In the genomic region with DNA sequence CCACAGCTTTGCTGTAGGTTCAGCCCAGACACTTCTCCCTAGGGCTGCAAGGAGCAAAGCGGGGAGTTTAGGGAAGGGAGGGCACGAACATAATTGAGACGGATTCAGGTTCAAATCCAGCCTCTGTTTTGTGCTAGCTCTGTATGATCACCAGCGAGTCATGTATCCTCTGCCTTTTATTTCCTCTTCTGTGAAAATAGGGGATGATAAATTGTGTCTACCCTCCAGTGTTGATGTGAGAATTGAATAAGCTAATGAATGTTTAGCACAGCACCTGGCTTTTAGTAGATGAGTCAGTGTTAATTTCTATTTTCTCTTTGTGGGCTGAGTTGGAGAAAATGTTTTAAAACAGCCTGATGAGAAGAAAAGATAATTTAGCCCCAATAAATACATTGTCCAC, we compare ENCODE assay signal across 29 cellular contexts. TPM values are rescaled to one million over a fixed set of nuclear protein-coding genes. Genes with fewer than 3 reads are reported as not detected.
"Had no signal": no experiment of that assay in that cellular context is flagged by ENCODE, and none has a peak within 500 bp of the region (broad histone marks: within the 10 kb centered on the region; RNA-seq: fewer than 3 reads in every experiment).

No MANE protein-coding gene starts in this region.

- H3K9me3 Mint-ChIP-seq: activated B cell treated with CpG ODN at 0.5 μM for 24 hours; activated naive CD4-positive, alpha-beta T cell treated with anti-CD3 and anti-CD28 coated beads, Interleukin-2, amount 10 ng/mL, durations not matched to agents 7 days and 5 days; activated naive CD8-positive, alpha-beta T cell treated with anti-CD3 and anti-CD28 coated beads for 36 hours; T-cell had no signal

- H3K4me3 Mint-ChIP-seq: activated B cell treated with CpG ODN at 0.5 μM for 24 hours; activated naive CD4-positive, alpha-beta T cell treated with anti-CD3 and anti-CD28 coated beads, Interleukin-2, amount 10 ng/mL, durations not matched to agents 7 days and 5 days; activated naive CD8-positive, alpha-beta T cell treated with anti-CD3 and anti-CD28 coated beads for 36 hours; T-cell had no signal

- H3K36me3 Mint-ChIP-seq: activated naive CD8-positive, alpha-beta T cell treated with anti-CD3 and anti-CD28 coated beads for 36 hours had no signal

- H3K27ac Mint-ChIP-seq: activated B cell treated with CpG ODN at 0.5 μM for 24 hours; activated naive CD4-positive, alpha-beta T cell treated with anti-CD3 and anti-CD28 coated beads, Interleukin-2, amount 10 ng/mL, durations not matched to agents 7 days and 5 days; activated naive CD8-positive, alpha-beta T cell treated with anti-CD3 and anti-CD28 coated beads for 36 hours; T-cell had no signal

- H3K27ac ChIP-seq: KMS-11 had no signal

- ATAC-seq: HepG2, PC-3, T-cell had no signal

- H3K4me1 Mint-ChIP-seq: activated B cell treated with CpG ODN at 0.5 μM for 24 hours had no signal

- H3K27me3 ChIP-seq: MG63 had no signal

- H3K27me3 Mint-ChIP-seq: activated B cell treated with CpG ODN at 0.5 μM for 24 hours; activated naive CD4-positive, alpha-beta T cell treated with anti-CD3 and anti-CD28 coated beads, Interleukin-2, amount 10 ng/mL, durations not matched to agents 7 days and 5 days; activated naive CD8-positive, alpha-beta T cell treated with anti-CD3 and anti-CD28 coated beads for 36 hours; T-cell had no signal

- DNase-seq: activated B cell treated with CpG ODN at 0.5 μM for 24 hours; activated CD4-positive, alpha-beta T cell treated with anti-CD3 and anti-CD28 coated beads for 4 hours; activated CD4-positive, alpha-beta T cell treated with anti-CD3 and anti-CD28 coated beads, Interleukin-2, amount 50 U/mL, for 4 hours; activated effector memory CD4-positive, alpha-beta T cell treated with anti-CD3 and anti-CD28 coated beads, Interleukin-2, amount 50 U/mL, for 16 hours; activated naive CD4-positive, alpha-beta T cell treated with anti-CD3 and anti-CD28 coated beads, Interleukin-2, amount 10 ng/mL, durations not matched to agents 7 days and 5 days; activated naive CD8-positive, alpha-beta T cell treated with anti-CD3 and anti-CD28 coated beads for 36 hours; cerebellar nuclear complex; MG63; MV-4-11; NCI-H1092 treated with DMSO at 0.1 percent for 48 hours; NCI-H1417 treated with DMSO at 0.1 percent for 48 hours; NCI-H1694; NCI-H2029; NCI-H2107; NCI-H2171 treated with DMSO at 0.1 percent for 48 hours; NCI-H226; NCI-H526; NCI-H82; PC-3; SHP77 treated with DMSO at 0.1 percent for 48 hours; T-cell; T-helper 2 cell; T1000 had no signal

RNA-seq across cellular contexts. Expression of a gene that starts 6.2 kb away (rescaled TPM):
- total RNA-seq: activated B cell treated with CpG ODN at 0.5 μM for 24 hours; activated CD8-positive, alpha-beta memory T cell treated with anti-CD3 and anti-CD28 coated beads for 36 hours; activated naive CD8-positive, alpha-beta T cell treated with anti-CD3 and anti-CD28 coated beads for 36 hours; cardiac septum; NCI-H460; PC-3; T-cell had no signal
- polyA plus RNA-seq: adipose tissue had no signal
